1 cellular context compared by ENCODE assay signal in genomic region chr1:26387447-26387846, GRCh38.
A peak's percentile ranks its signal among the peaks of the same experiment; 100 is the strongest.
TF ChIP-seq lines count a peak whose summit lies in the region.

No MANE protein-coding gene starts in this region.

TF ChIP-seq in A549, 52 proteins besides CTCF, POLR2A, EP300 and RAD21 (continued from another document):
- no peak for TF ChIP-seq MAFK (IDR thresholded peaks at IDR 0.05; ENCODE audit: partially characterized antibody)
- 0 out of 5 replicates have a peak, but pooled peaks of 1 of the 2 experiments have one; percentile 33 for TF ChIP-seq JUN (IDR thresholded peaks at IDR 0.05)
- TF ChIP-seq MAX (IDR thresholded peaks at IDR 0.05) = no peak; the same call in 1 of the 2 replicates
- no peak for TF ChIP-seq BCL3 (IDR thresholded peaks at IDR 0.05)
- no peak for TF ChIP-seq PBX3 (IDR thresholded peaks at IDR 0.05)
- no peak for TF ChIP-seq HEYL (CRISPR knock-in tag; IDR thresholded peaks at IDR 0.05)
- TF ChIP-seq ZC3H11A (IDR thresholded peaks at IDR 0.05) = no peak
- TF ChIP-seq CHD2 (IDR thresholded peaks at IDR 0.05; ENCODE audit: low read length, partially characterized antibody) = no peak
- TF ChIP-seq KDM1A (IDR thresholded peaks at IDR 0.05; ENCODE audit: low read depth) = no peak
- TF ChIP-seq MYC (IDR thresholded peaks at IDR 0.05; ENCODE audit: borderline replicate concordance, low read length) = no peak
- no peak for TF ChIP-seq ATOH8 (CRISPR knock-in tag; IDR thresholded peaks at IDR 0.05; ENCODE audit: low read depth)
- TF ChIP-seq HOXB13 (CRISPR knock-in tag; IDR thresholded peaks at IDR 0.05; ENCODE audit: low read depth) = no peak
- TF ChIP-seq GATA3 (IDR thresholded peaks at IDR 0.05; ENCODE audit: borderline replicate concordance) = peak; percentile 63; the same call in 1 of the 2 replicates
- TF ChIP-seq JUNB (IDR thresholded peaks at IDR 0.05) = peak; percentile 53; the same call in 1 of the 2 replicates
- no peak for TF ChIP-seq NPAS2 (CRISPR knock-in tag; IDR thresholded peaks at IDR 0.05; ENCODE audit: borderline replicate concordance)
- no peak for TF ChIP-seq SMC3 (IDR thresholded peaks at IDR 0.05)
- no peak for TF ChIP-seq ZNF302 (CRISPR knock-in tag; IDR thresholded peaks at IDR 0.05)
- no peak for TF ChIP-seq CBX8 (IDR thresholded peaks at IDR 0.05)
- no peak for TF ChIP-seq EHF (CRISPR knock-in tag; IDR thresholded peaks at IDR 0.05)
- TF ChIP-seq CHD4 (IDR thresholded peaks at IDR 0.05; ENCODE audit: borderline replicate concordance) = no peak
- no peak for TF ChIP-seq BHLHE40 (IDR thresholded peaks at IDR 0.05; ENCODE audit: low read depth, low read length)
- TF ChIP-seq SREBF2 (IDR thresholded peaks at IDR 0.05) = no peak
- no peak for TF ChIP-seq RNF2 (IDR thresholded peaks at IDR 0.05; ENCODE audit: borderline replicate concordance, low read depth)
- TF ChIP-seq ZSCAN20 (CRISPR knock-in tag; IDR thresholded peaks at IDR 0.05) = no peak
- TF ChIP-seq NR3C1 (IDR thresholded peaks at IDR 0.05) = no peak
